In the genomic region with DNA sequence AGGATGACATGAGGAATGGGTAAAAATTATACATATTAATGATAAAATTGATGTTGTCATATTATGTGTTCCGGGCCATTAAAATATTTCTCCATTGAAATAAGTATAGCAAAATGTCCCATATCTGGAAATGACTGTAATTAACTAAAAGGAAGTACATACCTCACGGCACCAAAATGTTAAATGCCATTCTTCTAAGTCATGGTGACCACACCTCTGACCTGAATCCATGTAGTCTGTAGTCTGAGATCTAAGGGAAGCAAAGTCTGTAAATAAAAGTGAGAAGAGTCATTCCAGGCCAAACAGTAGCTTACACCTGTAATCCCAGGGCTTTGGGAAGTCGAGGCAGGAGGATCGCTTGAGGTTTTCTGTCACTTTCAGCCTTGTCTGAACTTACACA, we compare ENCODE assay signal across 22 cellular contexts. TPM values are rescaled to one million over a fixed set of nuclear protein-coding genes. Genes with fewer than 3 reads are reported as not detected.
"Had no signal": no experiment of that assay in that cellular context is flagged by ENCODE, and none has a peak within 500 bp of the region (broad histone marks: within the 10 kb centered on the region; RNA-seq: fewer than 3 reads in every experiment).

No MANE protein-coding gene starts in this region.

- H3K4me1 ChIP-seq: esophagus squamous epithelium, heart left ventricle, left lung, sigmoid colon, suprapubic skin, upper lobe of right lung had no signal

- H3K9me3 ChIP-seq: esophagus squamous epithelium, heart left ventricle, left lung, sigmoid colon, suprapubic skin, upper lobe of right lung had no signal

- ATAC-seq: heart left ventricle, left lung, upper lobe of right lung had no signal

- H3K27ac Mint-ChIP-seq: activated CD4-positive, alpha-beta memory T cell treated with anti-CD3 and anti-CD28 coated beads for 36 hours; activated naive CD8-positive, alpha-beta T cell; memory B cell; nephron had no signal

- H3K4me1 Mint-ChIP-seq: memory B cell, nephron had no signal

- DNase-seq: activated CD4-positive, alpha-beta memory T cell treated with anti-CD3 and anti-CD28 coated beads for 36 hours; activated CD4-positive, alpha-beta T cell treated with anti-CD3 and anti-CD28 coated beads for 1 hour; activated gamma-delta T cell; activated T-cell treated with anti-CD3 and anti-CD28 coated beads, Interleukin-2, amount 50 U/mL, for 48 hours; amygdala; brain microvascular endothelial cell; esophagus squamous epithelium; foreskin melanocyte; heart left ventricle; left lung; occipital lobe; sigmoid colon; stimulated activated CD4-positive, alpha-beta T cell treated with anti-CD3 and anti-CD28 coated beads, Interleukin-12 subunit alpha, Interleukin-12 subunit beta, amount 100 ng/mL, for 4 hours; stimulated activated naive CD4-positive, alpha-beta T cell treated with Interleukin-2 at 50 U/mL for 16 hours; T-helper 2 cell; upper lobe of right lung had no signal

- H3K36me3 Mint-ChIP-seq: activated CD4-positive, alpha-beta memory T cell treated with anti-CD3 and anti-CD28 coated beads for 36 hours; activated naive CD8-positive, alpha-beta T cell; memory B cell had no signal

- H3K27me3 ChIP-seq: brain microvascular endothelial cell, esophagus squamous epithelium, sigmoid colon, suprapubic skin had no signal

- H3K27ac ChIP-seq: brain microvascular endothelial cell, esophagus squamous epithelium, heart left ventricle, left lung, sigmoid colon, suprapubic skin, upper lobe of right lung had no signal

- H3K4me3 ChIP-seq: esophagus squamous epithelium, heart left ventricle, left lung, sigmoid colon, suprapubic skin, upper lobe of right lung had no signal

- H3K9me3 Mint-ChIP-seq: activated CD4-positive, alpha-beta memory T cell treated with anti-CD3 and anti-CD28 coated beads for 36 hours; memory B cell; nephron had no signal

- H3K4me3 Mint-ChIP-seq: activated CD4-positive, alpha-beta memory T cell treated with anti-CD3 and anti-CD28 coated beads for 36 hours; activated naive CD8-positive, alpha-beta T cell; memory B cell; nephron had no signal

- H3K36me3 ChIP-seq: brain microvascular endothelial cell, esophagus squamous epithelium, heart left ventricle, left lung, sigmoid colon, suprapubic skin, upper lobe of right lung had no signal

RNA-seq across cellular contexts. Expression of a gene that starts 8.7 kb away (rescaled TPM):
- total RNA-seq: activated CD4-positive, alpha-beta memory T cell treated with anti-CD3 and anti-CD28 coated beads for 36 hours; dermis microvascular lymphatic vessel endothelial cell; pulmonary artery endothelial cell had no signal
